Comparison of ENCODE assay signal across 20 cellular contexts in genomic region chr6:20936949-20937348, GRCh38.
"Had no signal": no experiment of that assay in that cellular context is flagged by ENCODE, and none has a peak within 500 bp of the region (broad histone marks: within the 10 kb centered on the region; RNA-seq: fewer than 3 reads in every experiment).

No MANE protein-coding gene starts in this region.

- DNase-seq: cerebellar nuclear complex; effector memory CD8-positive, alpha-beta T cell; erythroblast; foreskin melanocyte; head of caudate nucleus; mammary epithelial cell; naive B cell; sigmoid colon; stimulated activated CD4-positive, alpha-beta T cell treated with anti-CD3 and anti-CD28 coated beads, Interleukin-2, amount 100 ng/mL, for 24 hours; stimulated activated CD4-positive, alpha-beta T cell treated with anti-CD3 and anti-CD28 coated beads, Interleukin-4, amount 100 ng/mL, for 4 hours; stimulated activated naive B cell treated with anti-CD40 and anti-IgM and Interleukin-4, amounts not matched to agents 10 μg/mL and 1 μg/mL and 100 μg/mL, for 72 hours; stomach; substantia nigra; transverse colon had no signal

- H3K79me2 ChIP-seq: hepatocyte had no signal

- FAIRE-seq: colon had no signal

- ATAC-seq: effector memory CD8-positive, alpha-beta T cell; left lobe of liver; stimulated activated naive B cell treated with anti-CD40 and anti-IgM and Interleukin-4, amounts not matched to agents 10 μg/mL and 1 μg/mL and 100 μg/mL, for 72 hours had no signal

- H3K27me3 ChIP-seq: hepatocyte, neutrophil, sigmoid colon, stomach, transverse colon had no signal

- H2AFZ ChIP-seq: hepatocyte had no signal

- H3K4me1 ChIP-seq: sigmoid colon had no signal

- H3K4me2 ChIP-seq: hepatocyte had no signal

- H3K4me3 ChIP-seq: hepatocyte, sigmoid colon, skin epidermis, stomach, thoracic aorta, transverse colon had no signal

- H3K9me3 ChIP-seq: neutrophil, sigmoid colon, stomach, thoracic aorta, transverse colon had no signal

- H3K27ac ChIP-seq: hepatocyte, neutrophil, sigmoid colon, skin epidermis, stomach, thoracic aorta, transverse colon had no signal

- H3K36me3 ChIP-seq: neutrophil, sigmoid colon, stomach, thoracic aorta, transverse colon had no signal
